In the genomic region with DNA sequence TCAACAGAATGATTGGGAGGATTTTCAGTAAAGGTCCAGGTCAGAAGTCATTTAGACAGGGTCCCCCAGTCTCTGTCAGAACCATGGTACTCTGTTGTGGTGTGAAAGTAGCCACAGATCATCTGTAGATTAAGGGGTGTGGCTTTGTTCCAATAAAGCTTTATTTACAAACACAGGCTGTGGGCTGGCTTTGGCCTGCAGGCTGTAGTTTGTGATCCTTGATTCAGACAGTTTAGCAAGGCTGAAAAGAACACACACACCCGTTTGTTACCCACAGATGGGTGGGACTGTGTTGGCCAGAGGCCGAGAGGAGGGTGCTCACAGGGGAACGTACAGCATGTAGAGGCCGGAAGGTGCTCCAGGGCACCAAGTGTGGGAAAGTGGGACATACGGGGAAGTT, we compare ENCODE assay signal across 3 cellular contexts. TPM values are rescaled to one million over a fixed set of nuclear protein-coding genes. Genes with fewer than 3 reads are reported as not detected.
"Had no signal": no experiment of that assay in that cellular context is flagged by ENCODE, and none has a peak within 500 bp of the region (broad histone marks: within the 10 kb centered on the region; RNA-seq: fewer than 3 reads in every experiment).

No MANE protein-coding gene starts in this region.

RNA-seq across cellular contexts. Expression of gene FAM90A1, which starts 3.6 kb away (rescaled TPM):
- total RNA-seq: activated B cell treated with CpG ODN at 0.5 μM for 24 hours, astrocyte, cardiac septum had no signal
